In the genomic region with DNA sequence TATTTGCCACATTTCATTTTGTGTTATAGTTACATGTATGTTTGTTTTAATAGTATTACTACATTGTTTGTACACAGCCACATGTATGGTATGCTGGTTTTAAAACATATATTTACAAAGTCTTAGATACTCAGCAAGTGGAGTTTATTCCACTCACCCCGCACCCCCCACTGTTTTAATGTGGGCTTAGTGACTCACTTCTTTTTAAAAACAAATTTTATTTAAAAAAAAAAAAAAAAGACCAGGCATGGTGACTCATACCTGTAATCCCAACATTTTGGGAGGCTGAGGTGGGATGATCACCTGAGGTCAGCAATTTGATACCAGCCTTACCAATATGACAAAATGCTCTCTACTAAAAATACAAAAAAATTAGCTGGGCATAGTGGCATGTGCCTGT, we compare ENCODE assay signal across 18 cellular contexts. TPM values are rescaled to one million over a fixed set of nuclear protein-coding genes. Genes with fewer than 3 reads are reported as not detected.
"Had no signal": no experiment of that assay in that cellular context is flagged by ENCODE, and none has a peak within 500 bp of the region (broad histone marks: within the 10 kb centered on the region; RNA-seq: fewer than 3 reads in every experiment).

No MANE protein-coding gene starts in this region.

- H3K4me2 ChIP-seq: hepatocyte, neural progenitor cell had no signal

- H3K9me3 ChIP-seq: right lobe of liver, testis had no signal

- H2AFZ ChIP-seq: hepatocyte, neural progenitor cell had no signal

- H3K27ac ChIP-seq: brain microvascular endothelial cell, hepatocyte, neural progenitor cell, ovary, right lobe of liver, stomach, testis had no signal

- ATAC-seq: activated T-cell treated with anti-CD3 and anti-CD28 coated beads, Interleukin-2, amount 50 U/mL, for 72 hours; right lobe of liver had no signal

- H3K4me3 ChIP-seq: hepatocyte, neural progenitor cell, ovary, right lobe of liver, stomach, testis had no signal

- H3K4me1 ChIP-seq: right lobe of liver, stomach, testis had no signal

- H3K4me1 Mint-ChIP-seq: activated CD4-positive, alpha-beta T cell treated with anti-CD3 and anti-CD28 coated beads, Interleukin-2, amount 10 ng/mL, durations not matched to agents 7 days and 5 days; naive B cell had no signal

- H3K27ac Mint-ChIP-seq: activated CD4-positive, alpha-beta T cell treated with anti-CD3 and anti-CD28 coated beads, Interleukin-2, amount 10 ng/mL, durations not matched to agents 7 days and 5 days; activated naive CD8-positive, alpha-beta T cell; activated T-cell treated with anti-CD3 and anti-CD28 coated beads, Interleukin-2, amount 50 U/mL, for 72 hours; endodermal cell; naive B cell; neural progenitor cell had no signal

- H3K4me3 Mint-ChIP-seq: activated CD4-positive, alpha-beta T cell treated with anti-CD3 and anti-CD28 coated beads, Interleukin-2, amount 10 ng/mL, durations not matched to agents 7 days and 5 days; activated naive CD8-positive, alpha-beta T cell; activated T-cell treated with anti-CD3 and anti-CD28 coated beads, Interleukin-2, amount 50 U/mL, for 72 hours; endodermal cell; neural progenitor cell had no signal

- H3K36me3 ChIP-seq: brain microvascular endothelial cell, neural progenitor cell, ovary, right lobe of liver, stomach had no signal

- H3K9ac ChIP-seq: neural progenitor cell had no signal

- H3K36me3 Mint-ChIP-seq: activated naive CD8-positive, alpha-beta T cell; neural progenitor cell had no signal

- H3K27me3 ChIP-seq: brain microvascular endothelial cell, hepatocyte, neural progenitor cell, ovary, right lobe of liver, stomach, testis had no signal

- DNase-seq: activated CD4-positive, alpha-beta T cell treated with anti-CD3 and anti-CD28 coated beads, Interleukin-2, amount 10 ng/mL, durations not matched to agents 7 days and 5 days; activated CD4-positive, CD25-positive, alpha-beta regulatory T cell; activated CD8-positive, alpha-beta memory T cell treated with anti-CD3 and anti-CD28 coated beads, Interleukin-2, amount 50 U/mL, for 48 hours; activated gamma-delta T cell; activated T-cell treated with anti-CD3 and anti-CD28 coated beads, Interleukin-2, amount 50 U/mL, for 72 hours; amniotic stem cell; brain microvascular endothelial cell; endodermal cell; naive B cell; ovary; right lobe of liver; stimulated activated CD4-positive, alpha-beta T cell treated with anti-CD3 and anti-CD28 coated beads, Interleukin-2, amount 100 ng/mL, for 24 hours; stomach; T-helper 2 cell; testis had no signal

RNA-seq across cellular contexts. Expression of a gene that starts 26.9 kb away (rescaled TPM):
- total RNA-seq: activated CD4-positive, alpha-beta T cell treated with anti-CD3 and anti-CD28 coated beads, Interleukin-2, amount 10 ng/mL, durations not matched to agents 7 days and 5 days had no signal
